In the genomic region with DNA sequence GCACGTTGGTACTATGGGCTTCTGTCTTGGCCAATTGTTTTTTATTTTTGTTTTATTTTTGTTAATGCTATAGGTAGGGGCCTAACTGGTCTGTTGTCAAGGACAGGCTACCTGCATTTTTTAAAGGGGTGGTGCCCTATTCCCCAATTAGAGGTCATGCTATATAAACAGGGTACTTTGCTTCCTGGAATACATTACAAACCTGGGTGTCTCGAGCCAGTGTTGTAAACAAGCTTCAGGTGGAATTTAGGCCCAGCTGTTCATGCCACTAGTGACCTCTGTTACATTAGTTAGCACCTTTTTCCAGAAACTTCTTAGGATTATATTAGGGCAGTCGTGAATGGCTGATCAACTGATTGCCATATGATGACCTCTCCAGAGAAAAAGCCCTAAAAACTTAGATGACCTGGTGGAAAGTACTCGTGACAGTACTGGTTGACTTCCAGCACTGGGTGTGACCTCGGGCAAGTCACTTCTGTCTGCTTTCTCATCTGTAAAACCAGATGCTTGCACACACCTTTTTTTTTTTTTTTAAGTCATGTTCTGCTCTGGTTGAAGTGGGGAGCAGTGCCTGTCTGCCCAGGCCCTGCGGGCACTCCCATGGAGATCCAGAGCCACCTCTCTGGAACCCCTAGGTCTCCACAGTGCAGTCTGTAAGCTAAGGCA, we compare ENCODE assay signal across 25 cellular contexts. TPM values are rescaled to one million over a fixed set of nuclear protein-coding genes. Genes with fewer than 3 reads are reported as not detected.
DNase-seq lines count a peak whose midpoint lies in the region; ATAC-seq, FAIRE-seq and TF ChIP-seq lines count a peak whose summit lies in the region.
"Had no signal": no experiment of that assay in that cellular context is flagged by ENCODE, and none has a peak within 500 bp of the region (broad histone marks: within the 10 kb centered on the region; RNA-seq: fewer than 3 reads in every experiment).

No MANE protein-coding gene starts in this region.

- ATAC-seq in activated B cell treated with CpG ODN at 0.5 μM for 24 hours (ENCODE audit: low read depth) = peak; percentile 58
- ATAC-seq: activated CD4-positive, CD25-positive, alpha-beta regulatory T cell treated with anti-CD3 and anti-CD28 coated beads, Interleukin-2, amount 50 U/mL, for 24 hours; HCT116; left ventricle myocardium superior; right cardiac atrium; stimulated activated naive CD8-positive, alpha-beta T cell treated with anti-CD3 and anti-CD28 coated beads, Interleukin-15, amount 100 ng/mL, for 72 hours had no signal

- FAIRE-seq in kidney (lab: Jason Lieb, UNC) = no peak
- FAIRE-seq: G401.6 had no signal

- H3K9ac ChIP-seq in kidney (ENCODE audit: low read length in 2 of 2) = peak overlapping the region in 1 of 2 donors; percentile 23

- H3K36me3 ChIP-seq in kidney (ENCODE audit: control insufficient read depth in 1 of 2, insufficient read depth in 2 of 2, low read length in 2 of 2) (no peaks in the 10 kb centered on the region), suprapubic skin (no peaks in the 10 kb centered on the region), A673 (ENCODE audit: insufficient read depth, low read length, poor library complexity, severe bottlenecking) (no peaks in the 10 kb centered on the region)
- H3K36me3 ChIP-seq: breast epithelium, neutrophil, spleen, tibial artery had no signal

- no peak for TF ChIP-seq EP300 in suprapubic skin (IDR thresholded peaks at IDR 0.05)

- intact Hi-C loops in activated B cell treated with CpG ODN at 0.5 μM for 24 hours (cut with micrococcal nuclease) = loop anchor here (1.0 kb wide), 1 partner anchor 55 kb away; no protein-coding TSS in a partner anchor
- intact Hi-C loops in kidney (cut with DNase I) = no loop called here
- intact Hi-C loops in A673 (cut with micrococcal nuclease; ENCODE audit: unreplicated experiment) = loop anchor here (5.0 kb wide), 1 partner anchor 53 kb away; no protein-coding TSS in a partner anchor

- H3K27me3 Mint-ChIP-seq in IgD-negative memory B cell (peaks cover 5% of the 10 kb centered on the region), activated B cell treated with CpG ODN at 0.5 μM for 24 hours (no peaks in the 10 kb centered on the region)
- H3K27me3 Mint-ChIP-seq: stimulated activated naive CD8-positive, alpha-beta T cell treated with anti-CD3 and anti-CD28 coated beads, Interleukin-15, amount 100 ng/mL, for 72 hours had no signal

- H3K4me3 ChIP-seq in kidney (ENCODE audit: low read length in 2 of 2) (no peak overlapping the region), suprapubic skin (no peak overlapping the region), A673 (ENCODE audit: low read depth, low read length, poor library complexity, severe bottlenecking) (no peak overlapping the region)
- H3K4me3 ChIP-seq: breast epithelium, spleen, tibial artery had no signal

- H3K9me3 ChIP-seq in kidney (ENCODE audit: control insufficient read depth in 1 of 2, low read length in 2 of 2) = no peaks in the 10 kb centered on the region
- no peaks in the 10 kb centered on the region for H3K9me3 ChIP-seq in suprapubic skin
- H3K9me3 ChIP-seq in A673 (ENCODE audit: low read depth, low read length, poor library complexity, severe bottlenecking) = no peaks in the 10 kb centered on the region
- H3K9me3 ChIP-seq: breast epithelium, neutrophil, spleen, tibial artery had no signal

- no peak for TF ChIP-seq POLR2A in suprapubic skin (IDR thresholded peaks at IDR 0.05)

- 61% methylated on average over 6 of the region's 6 CpGs for WGBS in suprapubic skin

- H3K36me3 Mint-ChIP-seq in IgD-negative memory B cell = no peaks in the 10 kb centered on the region
- H3K36me3 Mint-ChIP-seq in activated B cell treated with CpG ODN at 0.5 μM for 24 hours (ENCODE audit: low read depth) = no peaks in the 10 kb centered on the region
- H3K36me3 Mint-ChIP-seq: naive thymus-derived CD4-positive, alpha-beta T cell had no signal

- TF ChIP-seq CTCF in activated B cell treated with CpG ODN at 0.5 μM for 24 hours (IDR thresholded peaks at IDR 0.05) (no peak), kidney (IDR thresholded peaks at IDR 0.05; ENCODE audit: borderline replicate concordance, extremely low read depth, insufficient read depth) (no peak), suprapubic skin (IDR thresholded peaks at IDR 0.05) (no peak), A673 (conservative IDR thresholded peaks at IDR 0.05; ENCODE audit: low read depth, low read length) (no peak)

- H3K4me3 Mint-ChIP-seq in IgD-negative memory B cell (peak overlapping the region in 3 of 4 donors; percentile 54 to 86 (median 78)), activated B cell treated with CpG ODN at 0.5 μM for 24 hours (no peak overlapping the region)
- H3K4me3 Mint-ChIP-seq: activated naive CD4-positive, alpha-beta T cell treated with anti-CD3 and anti-CD28 coated beads for 36 hours; naive thymus-derived CD4-positive, alpha-beta T cell; stimulated activated naive CD8-positive, alpha-beta T cell treated with anti-CD3 and anti-CD28 coated beads, Interleukin-15, amount 100 ng/mL, for 72 hours had no signal

- BruUV-seq in A673 (replicated peaks; lab: Mats Ljungman, UMichigan) = no TSS peak

- DNase-seq in activated B cell treated with CpG ODN at 0.5 μM for 24 hours (no peak), kidney (peak; percentile 46), suprapubic skin (ENCODE audit: low spot score in 2 of 2) (peak; percentile 6 to 37), NCI-H69 (lab: John Stamatoyannopoulos, UW) (no peak), NK-92 (lab: John Stamatoyannopoulos, UW; ENCODE audit: unreplicated experiment) (no peak), A673 (ENCODE audit: low spot score) (no peak)
- DNase-seq: activated CD4-positive, alpha-beta T cell treated with anti-CD3 and anti-CD28 coated beads, Interleukin-2, amount 50 U/mL, for 48 hours; left ventricle myocardium superior; naive thymus-derived CD4-positive, alpha-beta T cell; NCI-H1048; NCI-H1694; NCI-H446; NCI-H82; right cardiac atrium; stimulated activated naive CD8-positive, alpha-beta T cell treated with anti-CD3 and anti-CD28 coated beads, Interleukin-15, amount 100 ng/mL, for 72 hours; T-helper 1 cell had no signal

- H3K4me1 Mint-ChIP-seq in IgD-negative memory B cell (peaks cover 18 to 34% (median 28%) of the 10 kb centered on the region in 3 donors), activated B cell treated with CpG ODN at 0.5 μM for 24 hours (peaks cover 33% of the 10 kb centered on the region)

- H3K27me3 ChIP-seq in suprapubic skin (peaks cover 4% of the 10 kb centered on the region), A673 (replicated peaks; ENCODE audit: insufficient read depth, low read depth, low read length, poor library complexity) (peaks cover 3% of the 10 kb centered on the region)
- H3K27me3 ChIP-seq: breast epithelium had no signal

- H3K4me1 ChIP-seq in kidney (ENCODE audit: control insufficient read depth in 1 of 2, insufficient read depth in 1 of 2, low read depth in 1 of 2, low read length in 2 of 2) (peaks cover 7 to 16% of the 10 kb centered on the region in 2 donors), suprapubic skin (peaks cover 34% of the 10 kb centered on the region), A673 (ENCODE audit: insufficient read depth, low read length, poor library complexity, severe bottlenecking) (peaks cover 8% of the 10 kb centered on the region)
- H3K4me1 ChIP-seq: breast epithelium, tibial artery had no signal

- peak overlapping the region; percentile 67 to 74 for H3K27ac ChIP-seq in kidney (ENCODE audit: low read depth in 2 of 2, low read length in 2 of 2)
- H3K27ac ChIP-seq in suprapubic skin = peak overlapping the region; percentile 23
- no peak overlapping the region for H3K27ac ChIP-seq in A673 (ENCODE audit: low read depth, low read length, poor library complexity, severe bottlenecking)
- H3K27ac ChIP-seq: breast epithelium, neutrophil, spleen, tibial artery had no signal

- no peaks in the 10 kb centered on the region for H3K9me3 Mint-ChIP-seq in IgD-negative memory B cell
- H3K9me3 Mint-ChIP-seq in activated B cell treated with CpG ODN at 0.5 μM for 24 hours = no peaks in the 10 kb centered on the region
- H3K9me3 Mint-ChIP-seq: activated naive CD4-positive, alpha-beta T cell treated with anti-CD3 and anti-CD28 coated beads for 36 hours; naive thymus-derived CD4-positive, alpha-beta T cell; stimulated activated naive CD8-positive, alpha-beta T cell treated with anti-CD3 and anti-CD28 coated beads, Interleukin-15, amount 100 ng/mL, for 72 hours had no signal

- CTCF ChIA-PET in activated B cell treated with CpG ODN at 0.5 μM for 24 hours (lab: Charles Lee) = interaction anchor here (1.0 to 1.1 kb wide), 2 partner anchors 45 to 61 kb away, joined by 3 read pairs; no protein-coding TSS in a partner anchor
- CTCF ChIA-PET in A673 (lab: Charles Lee) = no interaction called here

- POLR2A ChIA-PET in activated B cell treated with CpG ODN at 0.5 μM for 24 hours (lab: Charles Lee) (interaction anchor here (0.6 kb wide), 1 partner anchor 950 kb away, joined by 3 read pairs; no protein-coding TSS in a partner anchor), A673 (lab: Charles Lee; ENCODE audit: low non-redundant PET) (no interaction called here)

- H3K27ac Mint-ChIP-seq in IgD-negative memory B cell = peak overlapping the region; percentile 74 to 95 (median 86)
- H3K27ac Mint-ChIP-seq in activated B cell treated with CpG ODN at 0.5 μM for 24 hours = peak overlapping the region; percentile 69
- H3K27ac Mint-ChIP-seq: activated naive CD4-positive, alpha-beta T cell treated with anti-CD3 and anti-CD28 coated beads for 36 hours had no signal

RNA-seq across cellular contexts. Expression of a gene that starts 46.5 kb away (rescaled TPM):
- polyA plus RNA-seq in IgD-negative memory B cell (4.7 TPM), kidney (ENCODE audit: insufficient read depth, low read depth, low replicate concordance) (4.2 TPM)
- total RNA-seq in activated B cell treated with CpG ODN at 0.5 μM for 24 hours (130 and 141 TPM in 2 replicates), kidney (87.3 TPM), suprapubic skin (10 to 100 TPM; 30.9 to 52.6 (median 43.8) TPM), A673 (2021) (35.4 and 38.2 TPM in 2 replicates)

Comparison
In these comparisons a context has a peak if more than half of its experiments do, and no peak if none do; other contexts are left out.
1. DNase-seq: peak in kidney (single experiment) and suprapubic skin (2 of 2); none in activated B cell treated with CpG ODN at 0.5 μM for 24 hours (single experiment), NCI-H69 (single experiment), NK-92 (single experiment) and A673 (single experiment).